Comparison of ENCODE assay signal across 1 cellular context in the genomic region with DNA sequence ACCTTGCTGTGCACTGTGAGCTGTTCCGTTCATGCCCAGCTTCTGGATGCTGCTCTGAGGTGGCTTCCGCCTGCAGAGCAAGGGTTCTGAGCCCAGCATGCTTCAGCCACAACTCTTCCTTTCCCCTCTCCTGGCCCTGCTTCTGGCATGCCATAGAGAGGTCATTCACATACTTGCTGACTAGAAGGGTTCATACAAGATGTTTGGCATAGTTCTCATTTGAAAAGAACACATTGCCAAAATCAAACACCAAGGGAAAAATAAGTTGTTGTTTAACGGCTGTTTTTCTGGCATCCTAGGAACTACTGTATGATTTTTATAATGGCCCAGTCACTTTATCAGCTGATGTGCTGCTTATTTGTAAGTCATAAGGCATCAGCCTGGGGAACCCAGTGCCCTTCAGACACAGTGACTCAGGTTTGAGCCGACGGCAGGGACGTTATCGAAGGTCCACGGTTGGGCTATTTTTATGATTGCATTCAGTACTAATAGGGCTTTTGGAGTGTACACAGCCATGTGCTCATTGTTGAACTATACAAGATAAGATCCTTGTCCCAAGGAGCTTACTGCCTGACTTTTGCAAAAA.
TF ChIP-seq lines count a peak whose summit lies in the region.

No MANE protein-coding gene starts in this region.

TF ChIP-seq in K562, 482 proteins besides CTCF, POLR2A, EP300 and RAD21 (continued from another document):
- TF ChIP-seq, protein P1, sequence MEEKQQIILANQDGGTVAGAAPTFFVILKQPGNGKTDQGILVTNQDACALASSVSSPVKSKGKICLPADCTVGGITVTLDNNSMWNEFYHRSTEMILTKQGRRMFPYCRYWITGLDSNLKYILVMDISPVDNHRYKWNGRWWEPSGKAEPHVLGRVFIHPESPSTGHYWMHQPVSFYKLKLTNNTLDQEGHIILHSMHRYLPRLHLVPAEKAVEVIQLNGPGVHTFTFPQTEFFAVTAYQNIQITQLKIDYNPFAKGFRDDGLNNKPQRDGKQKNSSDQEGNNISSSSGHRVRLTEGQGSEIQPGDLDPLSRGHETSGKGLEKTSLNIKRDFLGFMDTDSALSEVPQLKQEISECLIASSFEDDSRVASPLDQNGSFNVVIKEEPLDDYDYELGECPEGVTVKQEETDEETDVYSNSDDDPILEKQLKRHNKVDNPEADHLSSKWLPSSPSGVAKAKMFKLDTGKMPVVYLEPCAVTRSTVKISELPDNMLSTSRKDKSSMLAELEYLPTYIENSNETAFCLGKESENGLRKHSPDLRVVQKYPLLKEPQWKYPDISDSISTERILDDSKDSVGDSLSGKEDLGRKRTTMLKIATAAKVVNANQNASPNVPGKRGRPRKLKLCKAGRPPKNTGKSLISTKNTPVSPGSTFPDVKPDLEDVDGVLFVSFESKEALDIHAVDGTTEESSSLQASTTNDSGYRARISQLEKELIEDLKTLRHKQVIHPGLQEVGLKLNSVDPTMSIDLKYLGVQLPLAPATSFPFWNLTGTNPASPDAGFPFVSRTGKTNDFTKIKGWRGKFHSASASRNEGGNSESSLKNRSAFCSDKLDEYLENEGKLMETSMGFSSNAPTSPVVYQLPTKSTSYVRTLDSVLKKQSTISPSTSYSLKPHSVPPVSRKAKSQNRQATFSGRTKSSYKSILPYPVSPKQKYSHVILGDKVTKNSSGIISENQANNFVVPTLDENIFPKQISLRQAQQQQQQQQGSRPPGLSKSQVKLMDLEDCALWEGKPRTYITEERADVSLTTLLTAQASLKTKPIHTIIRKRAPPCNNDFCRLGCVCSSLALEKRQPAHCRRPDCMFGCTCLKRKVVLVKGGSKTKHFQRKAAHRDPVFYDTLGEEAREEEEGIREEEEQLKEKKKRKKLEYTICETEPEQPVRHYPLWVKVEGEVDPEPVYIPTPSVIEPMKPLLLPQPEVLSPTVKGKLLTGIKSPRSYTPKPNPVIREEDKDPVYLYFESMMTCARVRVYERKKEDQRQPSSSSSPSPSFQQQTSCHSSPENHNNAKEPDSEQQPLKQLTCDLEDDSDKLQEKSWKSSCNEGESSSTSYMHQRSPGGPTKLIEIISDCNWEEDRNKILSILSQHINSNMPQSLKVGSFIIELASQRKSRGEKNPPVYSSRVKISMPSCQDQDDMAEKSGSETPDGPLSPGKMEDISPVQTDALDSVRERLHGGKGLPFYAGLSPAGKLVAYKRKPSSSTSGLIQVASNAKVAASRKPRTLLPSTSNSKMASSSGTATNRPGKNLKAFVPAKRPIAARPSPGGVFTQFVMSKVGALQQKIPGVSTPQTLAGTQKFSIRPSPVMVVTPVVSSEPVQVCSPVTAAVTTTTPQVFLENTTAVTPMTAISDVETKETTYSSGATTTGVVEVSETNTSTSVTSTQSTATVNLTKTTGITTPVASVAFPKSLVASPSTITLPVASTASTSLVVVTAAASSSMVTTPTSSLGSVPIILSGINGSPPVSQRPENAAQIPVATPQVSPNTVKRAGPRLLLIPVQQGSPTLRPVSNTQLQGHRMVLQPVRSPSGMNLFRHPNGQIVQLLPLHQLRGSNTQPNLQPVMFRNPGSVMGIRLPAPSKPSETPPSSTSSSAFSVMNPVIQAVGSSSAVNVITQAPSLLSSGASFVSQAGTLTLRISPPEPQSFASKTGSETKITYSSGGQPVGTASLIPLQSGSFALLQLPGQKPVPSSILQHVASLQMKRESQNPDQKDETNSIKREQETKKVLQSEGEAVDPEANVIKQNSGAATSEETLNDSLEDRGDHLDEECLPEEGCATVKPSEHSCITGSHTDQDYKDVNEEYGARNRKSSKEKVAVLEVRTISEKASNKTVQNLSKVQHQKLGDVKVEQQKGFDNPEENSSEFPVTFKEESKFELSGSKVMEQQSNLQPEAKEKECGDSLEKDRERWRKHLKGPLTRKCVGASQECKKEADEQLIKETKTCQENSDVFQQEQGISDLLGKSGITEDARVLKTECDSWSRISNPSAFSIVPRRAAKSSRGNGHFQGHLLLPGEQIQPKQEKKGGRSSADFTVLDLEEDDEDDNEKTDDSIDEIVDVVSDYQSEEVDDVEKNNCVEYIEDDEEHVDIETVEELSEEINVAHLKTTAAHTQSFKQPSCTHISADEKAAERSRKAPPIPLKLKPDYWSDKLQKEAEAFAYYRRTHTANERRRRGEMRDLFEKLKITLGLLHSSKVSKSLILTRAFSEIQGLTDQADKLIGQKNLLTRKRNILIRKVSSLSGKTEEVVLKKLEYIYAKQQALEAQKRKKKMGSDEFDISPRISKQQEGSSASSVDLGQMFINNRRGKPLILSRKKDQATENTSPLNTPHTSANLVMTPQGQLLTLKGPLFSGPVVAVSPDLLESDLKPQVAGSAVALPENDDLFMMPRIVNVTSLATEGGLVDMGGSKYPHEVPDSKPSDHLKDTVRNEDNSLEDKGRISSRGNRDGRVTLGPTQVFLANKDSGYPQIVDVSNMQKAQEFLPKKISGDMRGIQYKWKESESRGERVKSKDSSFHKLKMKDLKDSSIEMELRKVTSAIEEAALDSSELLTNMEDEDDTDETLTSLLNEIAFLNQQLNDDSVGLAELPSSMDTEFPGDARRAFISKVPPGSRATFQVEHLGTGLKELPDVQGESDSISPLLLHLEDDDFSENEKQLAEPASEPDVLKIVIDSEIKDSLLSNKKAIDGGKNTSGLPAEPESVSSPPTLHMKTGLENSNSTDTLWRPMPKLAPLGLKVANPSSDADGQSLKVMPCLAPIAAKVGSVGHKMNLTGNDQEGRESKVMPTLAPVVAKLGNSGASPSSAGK (IDR thresholded peaks at IDR 0.05): peak; percentile 21; the same call in 1 of the 2 replicates
- TF ChIP-seq DPF2 (IDR thresholded peaks at IDR 0.05) (0 out of 2 replicates have a peak, but pooled peaks have one; percentile 22), NFE2 (IDR thresholded peaks at IDR 0.05; ENCODE audit: low read depth) (0 out of 2 replicates have a peak, but pooled peaks have one; percentile 19), MAZ (CRISPR knock-in tag; conservative IDR thresholded peaks at IDR 0.05 in 1 of 2, IDR thresholded peaks at IDR 0.05 in 1 of 2) (0 out of 4 replicates have a peak, but pooled peaks of 1 of the 2 experiments have one; percentile 18), FOSL1 (tag; conservative IDR thresholded peaks at IDR 0.05) (peak; percentile 78), L3MBTL2 (IDR thresholded peaks at IDR 0.05) (0 out of 2 replicates have a peak, but pooled peaks have one; percentile 60), CXXC5 (CRISPR knock-in tag; IDR thresholded peaks at IDR 0.05) (0 out of 2 replicates have a peak, but pooled peaks have one; percentile 21), TEAD2 (tag; IDR thresholded peaks at IDR 0.05) (no peak), STAT5B (CRISPR knock-in tag; IDR thresholded peaks at IDR 0.05) (no peak), ZNF589 (CRISPR knock-in tag; IDR thresholded peaks at IDR 0.05; ENCODE audit: low read depth) (0 out of 2 replicates have a peak, but pooled peaks have one; percentile 55), JUND (IDR thresholded peaks at IDR 0.05; ENCODE audit: borderline replicate concordance, low read depth, low read length) (peak; percentile 34; the same call in 1 of the 2 replicates), JUND (tag; IDR thresholded peaks at IDR 0.05; ENCODE audit: borderline replicate concordance, low read depth, low read length) (no peak), NCOR1 (IDR thresholded peaks at IDR 0.05) (0 out of 2 replicates have a peak, but pooled peaks have one; percentile 8), ZNF766 (CRISPR knock-in tag; conservative IDR thresholded peaks at IDR 0.05) (peak; percentile 68; the same call in 1 of the 2 replicates), MYC (IDR thresholded peaks at IDR 0.05; ENCODE audit: low read depth, low read length) (0 out of 2 replicates have a peak, but pooled peaks have one; percentile 41), MYC (CRISPR knock-in tag; IDR thresholded peaks at IDR 0.05; ENCODE audit: borderline replicate concordance, low read depth) (no peak), SMAD4 (CRISPR knock-in tag; conservative IDR thresholded peaks at IDR 0.05) (peak; percentile 35; the same call in 1 of the 2 replicates), ZFPM2 (CRISPR knock-in tag; IDR thresholded peaks at IDR 0.05) (no peak), MEF2D (tag; conservative IDR thresholded peaks at IDR 0.05; ENCODE audit: low read depth) (peak; percentile 63; the same call in 1 of the 2 replicates), MAFG (tag; conservative IDR thresholded peaks at IDR 0.05) (peak; percentile 24; the same call in 1 of the 2 replicates), ARID1B (IDR thresholded peaks at IDR 0.05) (peak; percentile 23; the same call in 1 of the 2 replicates)
- TF ChIP-seq, protein P2, sequence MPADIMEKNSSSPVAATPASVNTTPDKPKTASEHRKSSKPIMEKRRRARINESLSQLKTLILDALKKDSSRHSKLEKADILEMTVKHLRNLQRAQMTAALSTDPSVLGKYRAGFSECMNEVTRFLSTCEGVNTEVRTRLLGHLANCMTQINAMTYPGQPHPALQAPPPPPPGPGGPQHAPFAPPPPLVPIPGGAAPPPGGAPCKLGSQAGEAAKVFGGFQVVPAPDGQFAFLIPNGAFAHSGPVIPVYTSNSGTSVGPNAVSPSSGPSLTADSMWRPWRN (IDR thresholded peaks at IDR 0.05; ENCODE audit: low read depth): peak; percentile 15; the same call in 1 of the 2 replicates
- TF ChIP-seq, protein P3, sequence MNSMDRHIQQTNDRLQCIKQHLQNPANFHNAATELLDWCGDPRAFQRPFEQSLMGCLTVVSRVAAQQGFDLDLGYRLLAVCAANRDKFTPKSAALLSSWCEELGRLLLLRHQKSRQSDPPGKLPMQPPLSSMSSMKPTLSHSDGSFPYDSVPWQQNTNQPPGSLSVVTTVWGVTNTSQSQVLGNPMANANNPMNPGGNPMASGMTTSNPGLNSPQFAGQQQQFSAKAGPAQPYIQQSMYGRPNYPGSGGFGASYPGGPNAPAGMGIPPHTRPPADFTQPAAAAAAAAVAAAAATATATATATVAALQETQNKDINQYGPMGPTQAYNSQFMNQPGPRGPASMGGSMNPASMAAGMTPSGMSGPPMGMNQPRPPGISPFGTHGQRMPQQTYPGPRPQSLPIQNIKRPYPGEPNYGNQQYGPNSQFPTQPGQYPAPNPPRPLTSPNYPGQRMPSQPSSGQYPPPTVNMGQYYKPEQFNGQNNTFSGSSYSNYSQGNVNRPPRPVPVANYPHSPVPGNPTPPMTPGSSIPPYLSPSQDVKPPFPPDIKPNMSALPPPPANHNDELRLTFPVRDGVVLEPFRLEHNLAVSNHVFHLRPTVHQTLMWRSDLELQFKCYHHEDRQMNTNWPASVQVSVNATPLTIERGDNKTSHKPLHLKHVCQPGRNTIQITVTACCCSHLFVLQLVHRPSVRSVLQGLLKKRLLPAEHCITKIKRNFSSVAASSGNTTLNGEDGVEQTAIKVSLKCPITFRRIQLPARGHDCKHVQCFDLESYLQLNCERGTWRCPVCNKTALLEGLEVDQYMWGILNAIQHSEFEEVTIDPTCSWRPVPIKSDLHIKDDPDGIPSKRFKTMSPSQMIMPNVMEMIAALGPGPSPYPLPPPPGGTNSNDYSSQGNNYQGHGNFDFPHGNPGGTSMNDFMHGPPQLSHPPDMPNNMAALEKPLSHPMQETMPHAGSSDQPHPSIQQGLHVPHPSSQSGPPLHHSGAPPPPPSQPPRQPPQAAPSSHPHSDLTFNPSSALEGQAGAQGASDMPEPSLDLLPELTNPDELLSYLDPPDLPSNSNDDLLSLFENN (IDR thresholded peaks at IDR 0.05; ENCODE audit: low read depth in 2 of 2, low read length in 2 of 2): no peak
- TF ChIP-seq, protein P4, sequence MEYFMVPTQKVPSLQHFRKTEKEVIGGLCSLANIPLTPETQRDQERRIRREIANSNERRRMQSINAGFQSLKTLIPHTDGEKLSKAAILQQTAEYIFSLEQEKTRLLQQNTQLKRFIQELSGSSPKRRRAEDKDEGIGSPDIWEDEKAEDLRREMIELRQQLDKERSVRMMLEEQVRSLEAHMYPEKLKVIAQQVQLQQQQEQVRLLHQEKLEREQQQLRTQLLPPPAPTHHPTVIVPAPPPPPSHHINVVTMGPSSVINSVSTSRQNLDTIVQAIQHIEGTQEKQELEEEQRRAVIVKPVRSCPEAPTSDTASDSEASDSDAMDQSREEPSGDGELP (CRISPR knock-in tag; IDR thresholded peaks at IDR 0.05; ENCODE audit: borderline replicate concordance): 0 out of 2 replicates have a peak, but pooled peaks have one; percentile 14
